31 cellular contexts compared by ENCODE assay signal in the genomic region with DNA sequence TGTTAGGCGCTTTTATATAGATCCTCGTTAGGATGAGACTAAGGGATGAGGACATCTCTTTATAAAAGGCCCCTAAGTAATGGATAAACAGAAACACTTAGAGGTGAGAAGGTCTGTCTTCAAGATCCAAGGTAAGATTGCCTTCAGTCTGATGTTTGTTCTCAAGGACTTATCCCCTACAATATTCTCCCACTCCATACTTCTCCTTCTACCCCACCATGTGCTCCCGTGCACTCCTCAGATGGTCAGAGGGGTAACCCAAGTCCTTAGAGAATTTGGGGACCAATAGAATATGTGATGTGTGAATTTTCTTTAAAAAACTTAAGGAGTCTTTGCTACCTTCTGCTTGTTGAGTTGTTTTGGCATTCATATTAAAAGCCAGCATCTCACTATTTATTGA. TPM values are rescaled to one million over a fixed set of nuclear protein-coding genes. Genes with fewer than 3 reads are reported as not detected.
A peak's percentile ranks its signal among the peaks of the same experiment; 100 is the strongest.
DNase-seq lines count a peak whose midpoint lies in the region; ATAC-seq, FAIRE-seq and TF ChIP-seq lines count a peak whose summit lies in the region.
"Had no signal": no experiment of that assay in that cellular context is flagged by ENCODE, and none has a peak within 500 bp of the region (broad histone marks: within the 10 kb centered on the region; RNA-seq: fewer than 3 reads in every experiment).

No MANE protein-coding gene starts in this region.

- peaks cover 3% of the 10 kb centered on the region for H4K20me1 ChIP-seq in endothelial cell of umbilical vein (replicated peaks; ENCODE audit: control insufficient read depth, extremely low read depth, insufficient read depth, low read length)

- H3K4me3 Mint-ChIP-seq in CD4-positive, CD25-positive, alpha-beta regulatory T cell, result no peak overlapping the region
- H3K4me3 Mint-ChIP-seq: activated T-cell treated with anti-CD3 and anti-CD28 coated beads, Interleukin-2, amount 50 U/mL, for 4 hours; GM23338 had no signal

- no peaks in the 10 kb centered on the region for H3K9me1 ChIP-seq in endothelial cell of umbilical vein (replicated peaks; ENCODE audit: control insufficient read depth, extremely low read depth, insufficient read depth, low read length)

- no peak for TF ChIP-seq EP300 in A549 (IDR thresholded peaks at IDR 0.05)

- DNase-seq in A549 (ENCODE audit: low read depth in 1 of 2, low spot score in 1 of 2) (no peak), SJCRH30 (no peak), endothelial cell of umbilical vein (ENCODE audit: low read depth, low spot score) (no peak), dermis blood vessel endothelial cell (no peak)
- DNase-seq in CD4-positive, CD25-positive, alpha-beta regulatory T cell, result no peak
- DNase-seq: activated CD4-positive, CD25-positive, alpha-beta regulatory T cell; activated naive CD4-positive, alpha-beta T cell; activated T-cell treated with anti-CD3 and anti-CD28 coated beads, Interleukin-2, amount 50 U/mL, for 4 hours; amniotic stem cell; colonic mucosa; foreskin fibroblast; heart left ventricle; kidney glomerular epithelial cell; lower lobe of right lung; NCI-H1105; NCI-H187 treated with DMSO at 0.1 percent for 48 hours; NCI-H526; NK-92 treated with Interleukin-12 subunit alpha and Interleukin-12 subunit beta, amount 100 ng/mL, for 24 hours; SIG-M5; stimulated activated naive CD4-positive, alpha-beta T cell; T-helper 1 cell; testis had no signal

- no peaks in the 10 kb centered on the region for H3K9me3 ChIP-seq in A549
- H3K9me3 ChIP-seq in CD4-positive, CD25-positive, alpha-beta regulatory T cell (ENCODE audit: control insufficient read depth in 2 of 2, low read length in 2 of 2), result no peaks in the 10 kb centered on the region
- no peaks in the 10 kb centered on the region for H3K9me3 ChIP-seq in SJCRH30 (replicated peaks)
- H3K9me3 ChIP-seq in endothelial cell of umbilical vein (replicated peaks; ENCODE audit: control insufficient read depth, insufficient read depth, low read length), result no peaks in the 10 kb centered on the region
- H3K9me3 ChIP-seq: colonic mucosa, heart left ventricle, lower lobe of right lung, Peyer's patch, testis had no signal

- H2AFZ ChIP-seq in endothelial cell of umbilical vein (ENCODE audit: low read depth, low read length), result no peak overlapping the region
- H2AFZ ChIP-seq: parathyroid adenoma had no signal

- peaks cover 4% of the 10 kb centered on the region for H3K36me3 Mint-ChIP-seq in CD4-positive, CD25-positive, alpha-beta regulatory T cell

- no peak for TF ChIP-seq RAD21 in A549 (conservative IDR thresholded peaks at IDR 0.05 in 1 of 2, IDR thresholded peaks at IDR 0.05 in 1 of 2)

- H3K27me3 Mint-ChIP-seq in CD4-positive, CD25-positive, alpha-beta regulatory T cell, result no peaks in the 10 kb centered on the region

- peak overlapping the region; percentile 39 to 69 (median 68) for H3K27ac Mint-ChIP-seq in CD4-positive, CD25-positive, alpha-beta regulatory T cell

- peaks cover 0 to 24% (median 13%) of the 10 kb centered on the region in 4 donors for H3K4me1 Mint-ChIP-seq in CD4-positive, CD25-positive, alpha-beta regulatory T cell

- H3K4me3 ChIP-seq in A549 (no peak overlapping the region), SJCRH30 (no peak overlapping the region), endothelial cell of umbilical vein (replicated peaks in 1 of 3; ENCODE audit: insufficient read depth in 1 of 3, low read depth in 1 of 3, low read length in 3 of 3) (no peak overlapping the region)
- H3K4me3 ChIP-seq in CD4-positive, CD25-positive, alpha-beta regulatory T cell (ENCODE audit: low read depth, low read length), result no peak overlapping the region
- H3K4me3 ChIP-seq: colonic mucosa, GM23338, heart left ventricle, lower lobe of right lung, Peyer's patch, testis had no signal

- H3K4me2 ChIP-seq in A549 (no peak overlapping the region), endothelial cell of umbilical vein (ENCODE audit: insufficient read depth, low read length) (no peak overlapping the region)
- H3K4me2 ChIP-seq: GM23338 had no signal

- TSS peak; percentile 6 for BruUV-seq in endothelial cell of umbilical vein (replicated peaks; lab: Mats Ljungman, UMichigan)

- ATAC-seq in A549, result no peak
- no peak for ATAC-seq in CD4-positive, CD25-positive, alpha-beta regulatory T cell (ENCODE audit: low read depth in 2 of 2)
- no peak for ATAC-seq in HG03432 (IDR thresholded peaks at IDR 0.05; ENCODE audit: unreplicated experiment)
- no peak for ATAC-seq in GM19467 (IDR thresholded peaks at IDR 0.05; ENCODE audit: unreplicated experiment)
- ATAC-seq: activated T-cell treated with anti-CD3 and anti-CD28 coated beads, Interleukin-2, amount 50 U/mL, for 4 hours; esophagus mucosa; lower lobe of right lung had no signal

- H3K9me3 Mint-ChIP-seq in CD4-positive, CD25-positive, alpha-beta regulatory T cell, result peaks cover 0 to 1% (median 0%) of the 10 kb centered on the region in 7 donors
- H3K9me3 Mint-ChIP-seq: activated T-cell treated with anti-CD3 and anti-CD28 coated beads, Interleukin-2, amount 50 U/mL, for 4 hours; GM23338 had no signal

- H3K27ac ChIP-seq in A549 (no peak overlapping the region), SJCRH30 (peak overlapping the region; percentile 98), endothelial cell of umbilical vein (ENCODE audit: insufficient read depth, low read depth, low read length) (no peak overlapping the region)
- no peak overlapping the region for H3K27ac ChIP-seq in CD4-positive, CD25-positive, alpha-beta regulatory T cell (ENCODE audit: insufficient read depth, low read length, poor library complexity, severe bottlenecking)
- H3K27ac ChIP-seq: C4-2B, colonic mucosa, lower lobe of right lung, parathyroid adenoma, Peyer's patch, testis had no signal

- peaks cover 27% of the 10 kb centered on the region for H3K79me2 ChIP-seq in endothelial cell of umbilical vein (ENCODE audit: control insufficient read depth, insufficient read depth, low read length)
- H3K79me2 ChIP-seq: parathyroid adenoma had no signal

- H3K27me3 ChIP-seq in CD4-positive, CD25-positive, alpha-beta regulatory T cell (ENCODE audit: control insufficient read depth, insufficient read depth, low read length), result no peaks in the 10 kb centered on the region
- H3K27me3 ChIP-seq in SJCRH30 (no peaks in the 10 kb centered on the region), endothelial cell of umbilical vein (ENCODE audit: control insufficient read depth in 2 of 2, insufficient read depth in 2 of 2, low read length in 2 of 2) (no peaks in the 10 kb centered on the region)
- H3K27me3 ChIP-seq: colonic mucosa, heart left ventricle, Peyer's patch, testis had no signal

- H3K4me1 ChIP-seq in A549 (peaks cover 34% of the 10 kb centered on the region; the same call in 2 of the 3 replicates), SJCRH30 (peaks cover 42% of the 10 kb centered on the region), endothelial cell of umbilical vein (ENCODE audit: control insufficient read depth, extremely low read depth, insufficient read depth, low read length) (peaks cover under 1% of the 10 kb centered on the region)
- H3K4me1 ChIP-seq in CD4-positive, CD25-positive, alpha-beta regulatory T cell (ENCODE audit: control insufficient read depth, insufficient read depth, low read length, poor library complexity, severe bottlenecking), result peaks cover 11% of the 10 kb centered on the region
- H3K4me1 ChIP-seq: parathyroid adenoma had no signal

- 92% methylated on average over 3 of the region's 3 CpGs for WGBS in A549 (ENCODE audit: missing lambda C conversion rate)

- intact Hi-C loops in endothelial cell of umbilical vein (cut with micrococcal nuclease), result no loop called here

- TF ChIP-seq CTCF in A549 (IDR thresholded peaks at IDR 0.05) (no peak; the same call in 2 of the 3 replicates), endothelial cell of umbilical vein (IDR thresholded peaks at IDR 0.05; ENCODE audit: extremely low read depth in 1 of 2, insufficient read depth in 1 of 2, low read depth in 1 of 2, low read length in 2 of 2) (no peak)

- dilution Hi-C loops in endothelial cell of umbilical vein (cut with MboI; ENCODE audit: extremely low pct_ligation_motif_present, low sequenced_read_pairs), result loop anchor here (25.0 kb wide), 1 partner anchor 678 kb away; no protein-coding TSS in a partner anchor

- FAIRE-seq in A549 (lab: Jason Lieb, UNC) (no peak), endothelial cell of umbilical vein (lab: Jason Lieb, UNC) (no peak)
- FAIRE-seq: bronchial epithelial cell, GM12892 had no signal

- H3K36me3 ChIP-seq in CD4-positive, CD25-positive, alpha-beta regulatory T cell (ENCODE audit: control insufficient read depth, insufficient read depth, low read length), result peaks cover 23% of the 10 kb centered on the region
- H3K36me3 ChIP-seq in SJCRH30 (peaks cover 25% of the 10 kb centered on the region), endothelial cell of umbilical vein (ENCODE audit: control insufficient read depth in 2 of 2, extremely low read depth in 1 of 2, insufficient read depth in 2 of 2, low read length in 2 of 2) (peaks cover 39 to 53% of the 10 kb centered on the region in 2 experiments)

- CTCF ChIA-PET in A549 (lab: Yijun Ruan, JAX), result interaction anchor here (2.3 to 2.8 kb wide), 2 partner anchors 37 to 711 kb away, joined by 11 to 14 read pairs; no protein-coding TSS in a partner anchor
- CTCF ChIA-PET in endothelial cell of umbilical vein (lab: Charles Lee), result no interaction called here

- no peak overlapping the region for H3K9ac ChIP-seq in endothelial cell of umbilical vein (replicated peaks; ENCODE audit: extremely low read depth, insufficient read depth, low read length)
- H3K9ac ChIP-seq: parathyroid adenoma had no signal

- POLR2A ChIA-PET in A549 (lab: Yijun Ruan, JAX) (no interaction called here), endothelial cell of umbilical vein (lab: Charles Lee) (no interaction called here)

- no peak for TF ChIP-seq POLR2A in A549 (IDR thresholded peaks at IDR 0.05; ENCODE audit: low read length)
- TF ChIP-seq POLR2A in endothelial cell of umbilical vein (IDR thresholded peaks at IDR 0.05; ENCODE audit: low read depth, low read length), result no peak

RNA-seq across cellular contexts. Expression of gene FOSL2, which starts 23.1 kb away (rescaled TPM):
- 45.7 and 50.6 TPM in 2 replicates for polyA plus RNA-seq in A549 (2011; rRNA removed)
- 26.7 and 37.2 TPM in 2 replicates for polyA plus RNA-seq in A549 (2012; cell fraction: cytosol; rRNA removed)
- polyA plus RNA-seq in A549 (2012; cell fraction: nucleus; rRNA removed), result 89.7 and 95.0 TPM in 2 replicates
- 68.1 to 73.4 TPM (median 69.0 TPM) in 3 replicates for polyA plus RNA-seq in A549 (2017; fragmentation: RNase III; extraction: RNeasy Plus Mini Kit Qiagen cat#74134 plus additional on column Dnase treatment)
- polyA minus RNA-seq in A549 (2011; rRNA and poly(A)+ RNA removed), result 86.7 and 103 TPM in 2 replicates
- 195 TPM for total RNA-seq in CD4-positive, CD25-positive, alpha-beta regulatory T cell
- 1 to 10 TPM; 1.9 to 3.9 (median 2.5) TPM for polyA plus RNA-seq in CD4-positive, CD25-positive, alpha-beta regulatory T cell
- total RNA-seq in SJCRH30 (2014; rRNA removed; shearing (Covaris generic)), result 30.0 and 30.7 TPM in 2 replicates
- total RNA-seq in endothelial cell of umbilical vein, result 83.7 and 85.3 TPM in 2 replicates
- polyA plus RNA-seq in endothelial cell of umbilical vein, result 43.9 and 45.2 TPM in 2 replicates
- 36.0 and 46.5 TPM in 2 replicates for polyA plus RNA-seq in endothelial cell of umbilical vein (2011; cell fraction: cytosol; rRNA removed)
- 94.5 and 112 TPM in 2 replicates for polyA plus RNA-seq in endothelial cell of umbilical vein (2011; cell fraction: nucleus; rRNA removed)
- 45.7 and 56.4 TPM in 2 replicates for polyA plus RNA-seq in endothelial cell of umbilical vein (2012)
- polyA minus RNA-seq in endothelial cell of umbilical vein, result 94.9 and 98.0 TPM in 2 replicates
- 59.2 TPM for polyA minus RNA-seq in endothelial cell of umbilical vein (2011; cell fraction: cytosol; rRNA and poly(A)+ RNA removed)
- polyA minus RNA-seq in endothelial cell of umbilical vein (2011; cell fraction: nucleus; rRNA and poly(A)+ RNA removed), result 84.0 and 105 TPM in 2 replicates
- total RNA-seq in dermis blood vessel endothelial cell, result 58.4 and 59.1 TPM in 2 replicates
